ENCODE assay signal across 8 cellular contexts in genomic region chr10:45971019-45971418, GRCh38. TPM values are rescaled to one million over a fixed set of nuclear protein-coding genes. Genes with fewer than 3 reads are reported as not detected.
A peak's percentile ranks its signal among the peaks of the same experiment; 100 is the strongest.
DNase-seq lines count a peak whose midpoint lies in the region; ATAC-seq, FAIRE-seq and TF ChIP-seq lines count a peak whose summit lies in the region.
"Not testable (repeated sequence)": the region's sequence is repeated elsewhere in the genome, so short reads cannot be mapped to it uniquely, and the experiment has no call there.

No MANE protein-coding gene starts in this region.

- H3K27me3 ChIP-seq in CD8-positive, alpha-beta memory T cell (ENCODE audit: insufficient read depth, low read length, poor library complexity, severe bottlenecking); ovary; tibial artery: not testable (repeated sequence)

- H3K9me3 Mint-ChIP-seq in CD8-positive, alpha-beta memory T cell; IgD-negative memory B cell; T-helper 1 cell treated with Interleukin-12 subunit alpha and Interleukin-12 subunit beta and Interleukin-4 antibody, amounts not matched to agents 30 μg/mL and 1 μg/mL, for 36 hours; activated naive CD8-positive, alpha-beta T cell treated with anti-CD3 and anti-CD28 coated beads, Interleukin-2, amount 10 ng/mL, durations not matched to agents 7 days and 5 days; endothelial cell (ENCODE audit: unreplicated experiment): not testable (repeated sequence)

- TF ChIP-seq EP300 in ovary (IDR thresholded peaks at IDR 0.05), result not testable (repeated sequence)

- DNase-seq in CD8-positive, alpha-beta memory T cell; activated naive CD8-positive, alpha-beta T cell treated with anti-CD3 and anti-CD28 coated beads, Interleukin-2, amount 10 ng/mL, durations not matched to agents 7 days and 5 days; endothelial cell (ENCODE audit: low spot score); kidney; ovary; tibial artery: not testable (repeated sequence)

- peak overlapping the region; percentile 95 to 100 (median 99) for H3K4me3 Mint-ChIP-seq in CD8-positive, alpha-beta memory T cell
- H3K4me3 Mint-ChIP-seq in IgD-negative memory B cell, result peak overlapping the region; percentile 28 to 100 (median 98)
- H3K4me3 Mint-ChIP-seq in T-helper 1 cell treated with Interleukin-12 subunit alpha and Interleukin-12 subunit beta and Interleukin-4 antibody, amounts not matched to agents 30 μg/mL and 1 μg/mL, for 36 hours, result peak overlapping the region; percentile 100
- H3K4me3 Mint-ChIP-seq in activated naive CD8-positive, alpha-beta T cell treated with anti-CD3 and anti-CD28 coated beads, Interleukin-2, amount 10 ng/mL, durations not matched to agents 7 days and 5 days, result peak overlapping the region; percentile 95
- peak overlapping the region; percentile 47 for H3K4me3 Mint-ChIP-seq in endothelial cell (ENCODE audit: unreplicated experiment)

- 43 to 55% (median 55%) methylated on average over 14 of the region's 14 CpGs for WGBS in ovary, 3 donors

- H3K27ac Mint-ChIP-seq in CD8-positive, alpha-beta memory T cell, result peak overlapping the region in 1 of 8 donors; percentile 93
- not testable (repeated sequence) for H3K27ac Mint-ChIP-seq in IgD-negative memory B cell; T-helper 1 cell treated with Interleukin-12 subunit alpha and Interleukin-12 subunit beta and Interleukin-4 antibody, amounts not matched to agents 30 μg/mL and 1 μg/mL, for 36 hours
- H3K27ac Mint-ChIP-seq in activated naive CD8-positive, alpha-beta T cell treated with anti-CD3 and anti-CD28 coated beads, Interleukin-2, amount 10 ng/mL, durations not matched to agents 7 days and 5 days, result peak overlapping the region; percentile 87
- peak overlapping the region; percentile 96 for H3K27ac Mint-ChIP-seq in endothelial cell (ENCODE audit: unreplicated experiment)

- CTCF ChIA-PET in CD8-positive, alpha-beta memory T cell (lab: Charles Lee), result not testable (repeated sequence)

- TF ChIP-seq CTCF in endothelial cell (IDR thresholded peaks at IDR 0.05; ENCODE audit: unreplicated experiment); kidney (IDR thresholded peaks at IDR 0.05; ENCODE audit: borderline replicate concordance, extremely low read depth, insufficient read depth); ovary (IDR thresholded peaks at IDR 0.05); tibial artery (IDR thresholded peaks at IDR 0.05): not testable (repeated sequence)

- H3K9ac ChIP-seq in kidney (ENCODE audit: low read length in 2 of 2), result peak overlapping the region in 1 of 2 donors; percentile 7

- H3K27me3 Mint-ChIP-seq in CD8-positive, alpha-beta memory T cell; IgD-negative memory B cell; T-helper 1 cell treated with Interleukin-12 subunit alpha and Interleukin-12 subunit beta and Interleukin-4 antibody, amounts not matched to agents 30 μg/mL and 1 μg/mL, for 36 hours (ENCODE audit: low read depth); activated naive CD8-positive, alpha-beta T cell treated with anti-CD3 and anti-CD28 coated beads, Interleukin-2, amount 10 ng/mL, durations not matched to agents 7 days and 5 days: not testable (repeated sequence)
- H3K27me3 Mint-ChIP-seq in endothelial cell (ENCODE audit: unreplicated experiment), result peaks cover 11% of the 10 kb centered on the region

- H3K9me3 ChIP-seq in CD8-positive, alpha-beta memory T cell (ENCODE audit: low read length); kidney (ENCODE audit: control insufficient read depth in 1 of 2, low read length in 2 of 2); ovary; tibial artery: not testable (repeated sequence)

- intact Hi-C loops in kidney (cut with DNase I); ovary (cut with DNase I); tibial artery (cut with DNase I; ENCODE audit: low total_unique reads): not testable (repeated sequence)

- not testable (repeated sequence) for H3K27ac ChIP-seq in CD8-positive, alpha-beta memory T cell (ENCODE audit: low read depth, low read length); kidney (ENCODE audit: low read depth in 2 of 2, low read length in 2 of 2); ovary; tibial artery

- not testable (repeated sequence) for ATAC-seq in activated naive CD8-positive, alpha-beta T cell treated with anti-CD3 and anti-CD28 coated beads, Interleukin-2, amount 10 ng/mL, durations not matched to agents 7 days and 5 days (ENCODE audit: low read depth)

- POLR2A ChIA-PET in CD8-positive, alpha-beta memory T cell (lab: Charles Lee), result not testable (repeated sequence)
- POLR2A ChIA-PET in activated naive CD8-positive, alpha-beta T cell treated with anti-CD3 and anti-CD28 coated beads, Interleukin-2, amount 10 ng/mL, durations not matched to agents 7 days and 5 days (lab: Charles Lee), result interaction anchor here (0.9 kb wide), 1 partner anchor 53 kb away, joined by 3 read pairs; no protein-coding TSS in a partner anchor

- not testable (repeated sequence) for TF ChIP-seq POLR2A in ovary (IDR thresholded peaks at IDR 0.05)

- FAIRE-seq in kidney (lab: Jason Lieb, UNC), result not testable (repeated sequence)

- H3K36me3 Mint-ChIP-seq in CD8-positive, alpha-beta memory T cell, result peaks cover 0 to 20% (median 1%) of the 10 kb centered on the region in 3 donors
- not testable (repeated sequence) for H3K36me3 Mint-ChIP-seq in IgD-negative memory B cell; activated naive CD8-positive, alpha-beta T cell treated with anti-CD3 and anti-CD28 coated beads, Interleukin-2, amount 10 ng/mL, durations not matched to agents 7 days and 5 days; endothelial cell (ENCODE audit: low read depth, unreplicated experiment)
- H3K36me3 Mint-ChIP-seq in T-helper 1 cell treated with Interleukin-12 subunit alpha and Interleukin-12 subunit beta and Interleukin-4 antibody, amounts not matched to agents 30 μg/mL and 1 μg/mL, for 36 hours (ENCODE audit: low read depth), result peaks cover 13% of the 10 kb centered on the region

- peak overlapping the region; percentile 83 for H3K4me3 ChIP-seq in CD8-positive, alpha-beta memory T cell (ENCODE audit: low read length)
- H3K4me3 ChIP-seq in kidney (ENCODE audit: low read length in 2 of 2) (peak overlapping the region; percentile 89 to 90), ovary (peak overlapping the region; percentile 85), tibial artery (peak overlapping the region; percentile 68 to 94)

- H3K4me1 Mint-ChIP-seq in CD8-positive, alpha-beta memory T cell, result peaks cover 49 to 70% (median 68%) of the 10 kb centered on the region in 3 donors
- peaks cover 16 to 20% (median 18%) of the 10 kb centered on the region in 3 donors for H3K4me1 Mint-ChIP-seq in IgD-negative memory B cell
- peaks cover 28% of the 10 kb centered on the region for H3K4me1 Mint-ChIP-seq in T-helper 1 cell treated with Interleukin-12 subunit alpha and Interleukin-12 subunit beta and Interleukin-4 antibody, amounts not matched to agents 30 μg/mL and 1 μg/mL, for 36 hours (ENCODE audit: low read depth)
- H3K4me1 Mint-ChIP-seq in activated naive CD8-positive, alpha-beta T cell treated with anti-CD3 and anti-CD28 coated beads, Interleukin-2, amount 10 ng/mL, durations not matched to agents 7 days and 5 days, result peaks cover 29% of the 10 kb centered on the region
- H3K4me1 Mint-ChIP-seq in endothelial cell (ENCODE audit: unreplicated experiment), result peaks cover 20% of the 10 kb centered on the region

- H3K4me1 ChIP-seq in CD8-positive, alpha-beta memory T cell (ENCODE audit: insufficient read depth, low read length); kidney (ENCODE audit: control insufficient read depth in 1 of 2, insufficient read depth in 1 of 2, low read depth in 1 of 2, low read length in 2 of 2); ovary (ENCODE audit: insufficient read depth): not testable (repeated sequence)
- peaks cover 0 to 26% (median 9%) of the 10 kb centered on the region in 4 donors for H3K4me1 ChIP-seq in tibial artery

- not testable (repeated sequence) for H3K36me3 ChIP-seq in CD8-positive, alpha-beta memory T cell (ENCODE audit: insufficient read depth, low read length); kidney (ENCODE audit: control insufficient read depth in 1 of 2, insufficient read depth in 2 of 2, low read length in 2 of 2); ovary; tibial artery

RNA-seq across cellular contexts. Expression of gene TIMM23, which starts 1.3 kb away (rescaled TPM):
- 100 to 1,000 TPM in 1 of 2 experiments, 10 to 100 TPM in 1; 96.4 to 101 TPM for total RNA-seq in CD8-positive, alpha-beta memory T cell
- polyA plus RNA-seq in CD8-positive, alpha-beta memory T cell, result 65.3 TPM
- polyA plus RNA-seq in IgD-negative memory B cell (57.9 TPM), kidney (ENCODE audit: insufficient read depth, low read depth, low replicate concordance) (107 TPM), ovary (10 to 100 TPM; 30.3 to 74.4 TPM)
- 10 to 100 TPM; 42.7 to 43.8 TPM for total RNA-seq in activated naive CD8-positive, alpha-beta T cell treated with anti-CD3 and anti-CD28 coated beads, Interleukin-2, amount 10 ng/mL, durations not matched to agents 7 days and 5 days
- total RNA-seq in endothelial cell (ENCODE audit: unreplicated experiment) (57.9 TPM), kidney (52.0 TPM), ovary (10 to 100 TPM; 29.9 to 49.3 (median 35.1) TPM)

RNA-seq across cellular contexts. Expression of gene NCOA4, which starts 59.4 kb away (rescaled TPM):
- 100 to 1,000 TPM; 110 to 113 TPM for total RNA-seq in CD8-positive, alpha-beta memory T cell
- polyA plus RNA-seq in CD8-positive, alpha-beta memory T cell, result 147 TPM
- polyA plus RNA-seq in IgD-negative memory B cell, result 110 TPM
- total RNA-seq in activated naive CD8-positive, alpha-beta T cell treated with anti-CD3 and anti-CD28 coated beads, Interleukin-2, amount 10 ng/mL, durations not matched to agents 7 days and 5 days, result 100 to 1,000 TPM; 102 to 106 TPM
- 191 TPM for total RNA-seq in endothelial cell (ENCODE audit: unreplicated experiment)
- total RNA-seq in kidney, result 133 TPM
- 83.7 TPM for polyA plus RNA-seq in kidney (ENCODE audit: insufficient read depth, low read depth, low replicate concordance)
- total RNA-seq in ovary, result 100 to 1,000 TPM in 2 of 7 donors, 10 to 100 TPM in 5; 68.6 to 107 (median 89.4) TPM
- 100 to 1,000 TPM in 1 of 2 donors, 10 to 100 TPM in 1; 52.8 to 172 TPM for polyA plus RNA-seq in ovary

Comparison
In these comparisons a context has a peak if more than half of its experiments do, and no peak if none do; other contexts are left out.
1. H3K4me3 Mint-ChIP-seq: peak in every context shown above with its lines; median percentile 100 in T-helper 1 cell treated with Interleukin-12 subunit alpha and Interleukin-12 subunit beta and Interleukin-4 antibody, amounts not matched to agents 30 μg/mL and 1 μg/mL, for 36 hours; 99 in CD8-positive, alpha-beta memory T cell; 98 in IgD-negative memory B cell; 95 in activated naive CD8-positive, alpha-beta T cell treated with anti-CD3 and anti-CD28 coated beads, Interleukin-2, amount 10 ng/mL, durations not matched to agents 7 days and 5 days; 47 in endothelial cell.